ENCODE assay signal across 11 cellular contexts in the genomic region with DNA sequence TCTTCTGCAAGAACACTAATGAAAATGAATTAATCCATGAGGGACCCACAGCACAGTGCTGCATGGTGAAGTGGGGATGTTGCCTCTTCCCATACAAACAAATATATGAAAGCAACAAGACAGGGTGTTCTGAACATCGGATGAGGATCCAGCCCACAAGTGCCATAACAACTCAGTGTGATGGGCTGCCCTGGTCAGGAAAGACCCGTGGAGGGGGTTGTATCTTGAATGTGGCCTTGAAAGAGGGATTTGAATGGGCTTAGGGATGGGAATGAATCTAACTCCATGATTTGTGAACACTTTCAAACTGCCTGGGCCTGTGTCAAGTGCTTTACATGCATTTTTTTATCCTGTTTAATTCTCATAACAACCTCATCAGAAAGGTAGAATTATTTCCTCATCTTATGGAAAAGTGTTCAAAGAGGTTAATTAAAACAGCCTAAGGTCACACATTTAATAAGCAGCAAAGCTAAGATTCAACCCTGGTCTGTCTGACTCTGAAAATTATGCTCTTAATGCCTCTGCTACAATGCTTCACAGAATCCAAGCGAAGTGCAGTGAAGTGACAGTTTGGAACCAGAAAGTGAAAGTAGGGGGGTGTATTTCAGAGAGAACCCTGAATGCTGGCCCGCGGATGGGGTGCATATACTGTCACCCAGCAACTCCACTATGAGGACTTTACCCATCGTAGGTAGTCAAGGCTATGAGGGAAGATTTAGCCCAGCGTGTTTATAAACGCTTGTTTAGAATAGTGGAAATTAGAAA.
A peak's percentile ranks its signal among the peaks of the same experiment; 100 is the strongest.
DNase-seq lines count a peak whose midpoint lies in the region; ATAC-seq and TF ChIP-seq lines count a peak whose summit lies in the region.
"Had no signal": no experiment of that assay in that cellular context is flagged by ENCODE, and none has a peak within 500 bp of the region (broad histone marks: within the 10 kb centered on the region; RNA-seq: fewer than 3 reads in every experiment).

No MANE protein-coding gene starts in this region.

- H3K27ac Mint-ChIP-seq in activated CD8-positive, alpha-beta T cell treated with anti-CD3 and anti-CD28 coated beads for 36 hours, result peak overlapping the region; percentile 51
- no peak overlapping the region for H3K27ac Mint-ChIP-seq in mesothelial cell of epicardium
- H3K27ac Mint-ChIP-seq: activated T-helper 17 cell treated with anti-CD3 and anti-CD28 coated beads, Interleukin-2, amount 50 U/mL, for 72 hours had no signal

- H3K27me3 Mint-ChIP-seq in activated CD8-positive, alpha-beta T cell treated with anti-CD3 and anti-CD28 coated beads for 36 hours, result no peaks in the 10 kb centered on the region
- H3K27me3 Mint-ChIP-seq in mesothelial cell of epicardium (ENCODE audit: low read depth), result peaks cover 49% of the 10 kb centered on the region

- POLR2A ChIA-PET in GM10248 (lab: Yijun Ruan, JAX), result interaction anchor here (0.8 kb wide), 1 partner anchor 20 kb away, joined by 3 read pairs; no protein-coding TSS in a partner anchor
- POLR2A ChIA-PET in activated CD8-positive, alpha-beta T cell treated with anti-CD3 and anti-CD28 coated beads for 36 hours (lab: Charles Lee), result interaction anchor here (0.7 to 1.8 kb wide), 2 partner anchors 20 to 98 kb away, joined by 3 to 7 read pairs; no protein-coding TSS in a partner anchor

- ATAC-seq in GM21786 (IDR thresholded peaks at IDR 0.05; ENCODE audit: unreplicated experiment), result peak; percentile 35
- ATAC-seq in activated CD8-positive, alpha-beta T cell treated with anti-CD3 and anti-CD28 coated beads for 36 hours, result peak; percentile 47
- no peak for ATAC-seq in GM18502 (IDR thresholded peaks at IDR 0.05; ENCODE audit: poor library complexity, unreplicated experiment)
- ATAC-seq: activated T-helper 17 cell treated with anti-CD3 and anti-CD28 coated beads, Interleukin-2, amount 50 U/mL, for 72 hours; foreskin keratinocyte had no signal

- TF ChIP-seq CTCF in GM10248 (IDR thresholded peaks at IDR 0.05; ENCODE audit: control extremely low read depth, extremely low read depth, low read depth, missing control alignments) (no peak), mesothelial cell of epicardium (IDR thresholded peaks at IDR 0.05; ENCODE audit: unreplicated experiment) (no peak)
- TF ChIP-seq CTCF in activated CD8-positive, alpha-beta T cell treated with anti-CD3 and anti-CD28 coated beads for 36 hours (IDR thresholded peaks at IDR 0.05), result no peak

- peaks cover 67% of the 10 kb centered on the region for H3K4me1 Mint-ChIP-seq in activated CD8-positive, alpha-beta T cell treated with anti-CD3 and anti-CD28 coated beads for 36 hours (ENCODE audit: low read depth)
- peaks cover 45% of the 10 kb centered on the region for H3K4me1 Mint-ChIP-seq in mesothelial cell of epicardium

- no peaks in the 10 kb centered on the region for H3K36me3 Mint-ChIP-seq in activated CD8-positive, alpha-beta T cell treated with anti-CD3 and anti-CD28 coated beads for 36 hours (ENCODE audit: low read depth)
- peaks cover 3% of the 10 kb centered on the region for H3K36me3 Mint-ChIP-seq in mesothelial cell of epicardium

- CTCF ChIA-PET in GM10248 (lab: Yijun Ruan, JAX), result interaction anchor here (1.1 to 5.0 kb wide), 8 partner anchors 8 to 58 kb away, joined by 3 to 39 read pairs (median 6); no protein-coding TSS in a partner anchor
- CTCF ChIA-PET in activated CD8-positive, alpha-beta T cell treated with anti-CD3 and anti-CD28 coated beads for 36 hours (lab: Charles Lee), result interaction anchor here (0.6 to 2.4 kb wide), 4 partner anchors 11 to 182 kb away, joined by 3 to 10 read pairs (median 4); no protein-coding TSS in a partner anchor

- no peaks in the 10 kb centered on the region for H3K9me3 Mint-ChIP-seq in activated CD8-positive, alpha-beta T cell treated with anti-CD3 and anti-CD28 coated beads for 36 hours
- no peaks in the 10 kb centered on the region for H3K9me3 Mint-ChIP-seq in mesothelial cell of epicardium
- H3K9me3 Mint-ChIP-seq: activated T-helper 17 cell treated with anti-CD3 and anti-CD28 coated beads, Interleukin-2, amount 50 U/mL, for 72 hours had no signal

- intact Hi-C loops in activated CD8-positive, alpha-beta T cell treated with anti-CD3 and anti-CD28 coated beads for 36 hours (cut with micrococcal nuclease), result loop anchor here (5.0 kb wide), 1 partner anchor 69 kb away; no protein-coding TSS in a partner anchor

- H3K4me3 Mint-ChIP-seq in activated CD8-positive, alpha-beta T cell treated with anti-CD3 and anti-CD28 coated beads for 36 hours, result no peak overlapping the region
- H3K4me3 Mint-ChIP-seq in mesothelial cell of epicardium, result peak overlapping the region; percentile 40
- H3K4me3 Mint-ChIP-seq: activated T-helper 17 cell treated with anti-CD3 and anti-CD28 coated beads, Interleukin-2, amount 50 U/mL, for 72 hours had no signal

- DNase-seq in GM10248 (ENCODE audit: extremely low spot score), result peak; percentile 67
- peak; percentile 68 for DNase-seq in activated CD8-positive, alpha-beta T cell treated with anti-CD3 and anti-CD28 coated beads for 36 hours
- DNase-seq in mesothelial cell of epicardium (ENCODE audit: low spot score in 2 of 2, unreplicated experiment in 2 of 2), result no peak
- no peak for DNase-seq in ureter (ENCODE audit: low spot score)
- DNase-seq in NCI-H82 treated with DMSO at 0.1 percent for 48 hours (lab: John Stamatoyannopoulos, UW; ENCODE audit: unreplicated experiment), result no peak
- no peak for DNase-seq in midbrain (lab: John Stamatoyannopoulos, UW)
- DNase-seq: foreskin keratinocyte, NCI-H510A treated with DMSO at 0.1 percent for 48 hours had no signal

Comparison
In these comparisons a context has a peak if more than half of its experiments do, and no peak if none do; other contexts are left out.
1. DNase-seq: peak in GM10248 (single experiment) and activated CD8-positive, alpha-beta T cell treated with anti-CD3 and anti-CD28 coated beads for 36 hours (single experiment); none in mesothelial cell of epicardium (0 of 2), ureter (single experiment), NCI-H82 treated with DMSO at 0.1 percent for 48 hours (single experiment) and midbrain (single experiment).